Comparison of ENCODE assay signal across 8 cellular contexts in genomic region chr4:17234678-17235077, GRCh38.
"Had no signal": no experiment of that assay in that cellular context is flagged by ENCODE, and none has a peak within 500 bp of the region (broad histone marks: within the 10 kb centered on the region; RNA-seq: fewer than 3 reads in every experiment).

No MANE protein-coding gene starts in this region.

- H3K9me3 Mint-ChIP-seq: H9 had no signal

- H3K4me1 Mint-ChIP-seq: IgD-negative memory B cell had no signal

- H2AFZ ChIP-seq: GM23248 had no signal

- H3K27me3 Mint-ChIP-seq: IgD-negative memory B cell had no signal

- DNase-seq: GM23248, H9, HCEC 1CT, KG1 had no signal

- H3K4me3 Mint-ChIP-seq: H9, IgD-negative memory B cell had no signal

- H3K9ac ChIP-seq: GM23248 had no signal

- H3K4me3 ChIP-seq: GM23248 had no signal

- FAIRE-seq: H1, H54 had no signal

- H3K36me3 Mint-ChIP-seq: IgD-negative memory B cell had no signal

- H3K27ac Mint-ChIP-seq: IgD-negative memory B cell had no signal

- H3K27ac ChIP-seq: GM23248, HL-60 had no signal
